Comparison of ENCODE assay signal across 12 cellular contexts in genomic region chr21:41899431-41900202, GRCh38. TPM values are rescaled to one million over a fixed set of nuclear protein-coding genes. Genes with fewer than 3 reads are reported as not detected.
DNase-seq lines count a peak whose midpoint lies in the region; ATAC-seq and TF ChIP-seq lines count a peak whose summit lies in the region.
"Had no signal": no experiment of that assay in that cellular context is flagged by ENCODE, and none has a peak within 500 bp of the region (broad histone marks: within the 10 kb centered on the region; RNA-seq: fewer than 3 reads in every experiment).

No MANE protein-coding gene starts in this region.

- ATAC-seq in activated T-cell treated with anti-CD3 and anti-CD28 coated beads, Interleukin-2, amount 50 U/mL, for 4 hours, result peak; percentile 72 to 79
- peak; percentile 70 to 72 for ATAC-seq in natural killer cell treated with Interleukin-12 subunit alpha and Interleukin-12 subunit beta and Interleukin-15 and Interleukin-18, amount 100 ng/mL, for 72 hours
- ATAC-seq in GM18873 (IDR thresholded peaks at IDR 0.05; ENCODE audit: low FRiP score, unreplicated experiment) (no peak), GM18498 (IDR thresholded peaks at IDR 0.05; ENCODE audit: unreplicated experiment) (no peak)
- ATAC-seq: right lobe of liver had no signal

- peak; percentile 35 for DNase-seq in activated T-cell treated with anti-CD3 and anti-CD28 coated beads for 24 hours (ENCODE audit: low read depth)
- DNase-seq in activated T-cell treated with anti-CD3 and anti-CD28 coated beads, Interleukin-2, amount 50 U/mL, for 1 hour, result no peak
- DNase-seq in activated T-cell treated with anti-CD3 and anti-CD28 coated beads, Interleukin-2, amount 50 U/mL, for 4 hours, result no peak
- no peak for DNase-seq in natural killer cell treated with Interleukin-12 subunit alpha and Interleukin-12 subunit beta and Interleukin-15 and Interleukin-18, amount 100 ng/mL, for 72 hours (ENCODE audit: low spot score)
- no peak for DNase-seq in OCI-LY7 (ENCODE audit: low spot score)
- DNase-seq: esophagus squamous epithelium, NCI-H1436 treated with DMSO at 0.1 percent for 48 hours, right lobe of liver, SK-N-SH had no signal

- H3K36me3 ChIP-seq in OCI-LY7 (ENCODE audit: insufficient read depth, low read length), result no peaks in the 10 kb centered on the region

- H3K27ac Mint-ChIP-seq in natural killer cell treated with Interleukin-12 subunit alpha and Interleukin-12 subunit beta and Interleukin-15 and Interleukin-18, amount 100 ng/mL, for 72 hours, result no peak overlapping the region
- H3K27ac Mint-ChIP-seq in stimulated activated naive CD8-positive, alpha-beta T cell treated with anti-CD3 and anti-CD28 coated beads, Interleukin-15, Interleukin-2, amounts not matched to agents 100 ng/mL and 50 ng/mL, for 24 hours, result peak overlapping the region; percentile 88

- no peak overlapping the region for H2AFZ ChIP-seq in OCI-LY7 (ENCODE audit: low read length)

- no peak overlapping the region for H3K27ac ChIP-seq in OCI-LY7 (ENCODE audit: low read depth, low read length, poor library complexity, severe bottlenecking)
- H3K27ac ChIP-seq: esophagus squamous epithelium, right lobe of liver had no signal

- no peak overlapping the region for H3K4me2 ChIP-seq in OCI-LY7 (ENCODE audit: low read length)
- H3K4me2 ChIP-seq: SK-N-SH had no signal

- H3K9me3 Mint-ChIP-seq in activated T-cell treated with anti-CD3 and anti-CD28 coated beads, Interleukin-2, amount 50 U/mL, for 4 hours, result no peaks in the 10 kb centered on the region
- no peaks in the 10 kb centered on the region for H3K9me3 Mint-ChIP-seq in natural killer cell treated with Interleukin-12 subunit alpha and Interleukin-12 subunit beta and Interleukin-15 and Interleukin-18, amount 100 ng/mL, for 72 hours
- H3K9me3 Mint-ChIP-seq in stimulated activated naive CD8-positive, alpha-beta T cell treated with anti-CD3 and anti-CD28 coated beads, Interleukin-15, Interleukin-2, amounts not matched to agents 100 ng/mL and 50 ng/mL, for 24 hours, result no peaks in the 10 kb centered on the region

- peaks cover 31% of the 10 kb centered on the region for H3K4me1 Mint-ChIP-seq in activated T-cell treated with anti-CD3 and anti-CD28 coated beads, Interleukin-2, amount 50 U/mL, for 4 hours (ENCODE audit: low read depth)
- H3K4me1 Mint-ChIP-seq in natural killer cell treated with Interleukin-12 subunit alpha and Interleukin-12 subunit beta and Interleukin-15 and Interleukin-18, amount 100 ng/mL, for 72 hours (ENCODE audit: low read depth in 2 of 2), result peaks cover 19 to 21% of the 10 kb centered on the region in 2 donors
- H3K4me1 Mint-ChIP-seq in stimulated activated naive CD8-positive, alpha-beta T cell treated with anti-CD3 and anti-CD28 coated beads, Interleukin-15, Interleukin-2, amounts not matched to agents 100 ng/mL and 50 ng/mL, for 24 hours (ENCODE audit: low read depth), result peaks cover 55% of the 10 kb centered on the region

- no peaks in the 10 kb centered on the region for H3K9me2 ChIP-seq in OCI-LY7 (ENCODE audit: insufficient read depth, low read length)
- H3K9me2 ChIP-seq: SK-N-SH had no signal

- no peak overlapping the region for H3K4me3 ChIP-seq in OCI-LY7 (ENCODE audit: low read depth, low read length, poor library complexity, severe bottlenecking)
- H3K4me3 ChIP-seq: esophagus squamous epithelium, right lobe of liver had no signal

- peaks cover 9% of the 10 kb centered on the region for H3K4me1 ChIP-seq in OCI-LY7 (ENCODE audit: insufficient read depth, low read length, poor library complexity, severe bottlenecking)
- H3K4me1 ChIP-seq: right lobe of liver had no signal

- POLR2A ChIA-PET in OCI-LY7 (lab: Charles Lee), result no interaction called here

- no TSS peak for BruUV-seq in OCI-LY7 (replicated peaks; lab: Mats Ljungman, UMichigan)

- no peaks in the 10 kb centered on the region for H3K9me3 ChIP-seq in OCI-LY7 (ENCODE audit: low read length)
- H3K9me3 ChIP-seq: esophagus squamous epithelium, right lobe of liver, SK-N-SH had no signal

- peaks cover 13% of the 10 kb centered on the region for H3K36me3 Mint-ChIP-seq in activated T-cell treated with anti-CD3 and anti-CD28 coated beads, Interleukin-2, amount 50 U/mL, for 4 hours (ENCODE audit: insufficient read depth)
- H3K36me3 Mint-ChIP-seq in natural killer cell treated with Interleukin-12 subunit alpha and Interleukin-12 subunit beta and Interleukin-15 and Interleukin-18, amount 100 ng/mL, for 72 hours, result no peaks in the 10 kb centered on the region
- H3K36me3 Mint-ChIP-seq in stimulated activated naive CD8-positive, alpha-beta T cell treated with anti-CD3 and anti-CD28 coated beads, Interleukin-15, Interleukin-2, amounts not matched to agents 100 ng/mL and 50 ng/mL, for 24 hours (ENCODE audit: low read depth), result peaks cover 27% of the 10 kb centered on the region

- H3K79me2 ChIP-seq in OCI-LY7 (ENCODE audit: insufficient read depth, low read depth, low read length), result no peaks in the 10 kb centered on the region

- no peaks in the 10 kb centered on the region for H4K20me1 ChIP-seq in OCI-LY7 (ENCODE audit: insufficient read depth, low read length)

- no peak for TF ChIP-seq CTCF in OCI-LY7 (conservative IDR thresholded peaks at IDR 0.05; ENCODE audit: low read length)

- H3K4me3 Mint-ChIP-seq in activated T-cell treated with anti-CD3 and anti-CD28 coated beads, Interleukin-2, amount 50 U/mL, for 4 hours, result peak overlapping the region; percentile 24
- H3K4me3 Mint-ChIP-seq in natural killer cell treated with Interleukin-12 subunit alpha and Interleukin-12 subunit beta and Interleukin-15 and Interleukin-18, amount 100 ng/mL, for 72 hours, result peak overlapping the region; percentile 32
- H3K4me3 Mint-ChIP-seq in stimulated activated naive CD8-positive, alpha-beta T cell treated with anti-CD3 and anti-CD28 coated beads, Interleukin-15, Interleukin-2, amounts not matched to agents 100 ng/mL and 50 ng/mL, for 24 hours, result peak overlapping the region; percentile 52

- no peaks in the 10 kb centered on the region for H3K27me3 Mint-ChIP-seq in activated T-cell treated with anti-CD3 and anti-CD28 coated beads, Interleukin-2, amount 50 U/mL, for 4 hours (ENCODE audit: low read depth)
- peaks cover 0 to 18% of the 10 kb centered on the region in 2 donors for H3K27me3 Mint-ChIP-seq in natural killer cell treated with Interleukin-12 subunit alpha and Interleukin-12 subunit beta and Interleukin-15 and Interleukin-18, amount 100 ng/mL, for 72 hours
- no peaks in the 10 kb centered on the region for H3K27me3 Mint-ChIP-seq in stimulated activated naive CD8-positive, alpha-beta T cell treated with anti-CD3 and anti-CD28 coated beads, Interleukin-15, Interleukin-2, amounts not matched to agents 100 ng/mL and 50 ng/mL, for 24 hours

- intact Hi-C loops in OCI-LY7 (cut with micrococcal nuclease; ENCODE audit: unreplicated experiment), result no loop called here

- CTCF ChIA-PET in OCI-LY7 (lab: Charles Lee; ENCODE audit: unreplicated experiment), result no interaction called here

RNA-seq across cellular contexts. Expression of gene PRDM15, which starts 20.5 kb away (rescaled TPM):
- 10 to 100 TPM; 10.4 to 11.7 (median 11.4) TPM for total RNA-seq in activated T-cell treated with anti-CD3 and anti-CD28 coated beads, Interleukin-2, amount 50 U/mL, for 4 hours
- 10 to 100 TPM; 12.9 to 22.1 TPM for total RNA-seq in natural killer cell treated with Interleukin-12 subunit alpha and Interleukin-12 subunit beta and Interleukin-15 and Interleukin-18, amount 100 ng/mL, for 72 hours
- total RNA-seq in OCI-LY7 (2014; rRNA removed; shearing (Covaris generic)), result 19.7 and 30.5 TPM in 2 replicates
- 30.2 and 31.7 TPM in 2 replicates for total RNA-seq in OCI-LY7 (2022)

RNA-seq across cellular contexts. Expression of gene C2CD2, which starts 54.2 kb away (rescaled TPM):
- 1 to 10 TPM; 1.6 to 7.4 (median 4.3) TPM for total RNA-seq in activated T-cell treated with anti-CD3 and anti-CD28 coated beads, Interleukin-2, amount 50 U/mL, for 4 hours
- 1 to 10 TPM; 1.4 to 2.2 TPM for total RNA-seq in natural killer cell treated with Interleukin-12 subunit alpha and Interleukin-12 subunit beta and Interleukin-15 and Interleukin-18, amount 100 ng/mL, for 72 hours
- 3.4 and 4.5 TPM in 2 replicates for total RNA-seq in OCI-LY7 (2014; rRNA removed; shearing (Covaris generic))
- total RNA-seq in OCI-LY7 (2022), result 5.9 and 8.9 TPM in 2 replicates

Comparison
In these comparisons a context has a peak if more than half of its experiments do, and no peak if none do; other contexts are left out.
1. ATAC-seq: peak in activated T-cell treated with anti-CD3 and anti-CD28 coated beads, Interleukin-2, amount 50 U/mL, for 4 hours (2 of 2) and natural killer cell treated with Interleukin-12 subunit alpha and Interleukin-12 subunit beta and Interleukin-15 and Interleukin-18, amount 100 ng/mL, for 72 hours (2 of 2); none in GM18873 (single experiment) and GM18498 (single experiment).
2. Peak in every context shown above with its lines, with median percentiles within 50 percentile points of each other: H3K4me3 Mint-ChIP-seq.